Comparison of ENCODE assay signal across 8 cellular contexts in genomic region chr12:110742718-110743570, GRCh38. TPM values are rescaled to one million over a fixed set of nuclear protein-coding genes. Genes with fewer than 3 reads are reported as not detected.
DNase-seq lines count a peak whose midpoint lies in the region; ATAC-seq lines count a peak whose summit lies in the region.

TSS of gene PPP1CC (minus strand) at chr12:110742891. CDS start at chr12:110742707, 184 bp downstream.

- 0 to 1% methylated on average over 30 to 60 of the region's 63 CpGs for WGBS in GM23248 (ENCODE audit: low coverage in 1 of 2, low lambda C conversion rate in 2 of 2, missing lambda C conversion rate in 2 of 2), 2 experiments

- H3K27me3 ChIP-seq in GM23248 (replicated peaks; ENCODE audit: insufficient read depth): no peaks in the 10 kb centered on the region

- ATAC-seq in naive B cell (ENCODE audit: low read depth in 2 of 2): peak; percentile 90 to 93
- ATAC-seq in stimulated activated effector memory CD8-positive, alpha-beta T cell treated with anti-CD3 and anti-CD28 coated beads, Interleukin-12 subunit alpha, Interleukin-12 subunit beta, amount 100 ng/mL, for 72 hours: peak; percentile 92

- H3K79me2 ChIP-seq in GM23248 (ENCODE audit: insufficient read depth): peaks cover 47% of the 10 kb centered on the region

- peak; percentile 99 for DNase-seq in DMS53 (lab: John Stamatoyannopoulos, UW)
- DNase-seq in GM23248: peak; percentile 99
- peak; percentile 92 for DNase-seq in LHCN-M2 (ENCODE audit: low read depth)
- peak; percentile 91 for DNase-seq in RPMI7951 (ENCODE audit: low read depth)
- peak; percentile 88 for DNase-seq in activated T-helper 1 cell treated with anti-CD3 and anti-CD28 coated beads, Interleukin-12 subunit alpha, Interleukin-12 subunit beta, Interleukin-2, Interleukin-4 antibody, amounts not matched to agents 30 ng/mL and 10 ng/mL and 1 ng/mL, durations not matched to agents 14 hours and 24 hours and 36 hours (ENCODE audit: low spot score)
- peak; percentile 94 for DNase-seq in fibroblast of gingiva (ENCODE audit: low read depth)
- DNase-seq in naive B cell: peak; percentile 94
- DNase-seq in stimulated activated effector memory CD8-positive, alpha-beta T cell treated with anti-CD3 and anti-CD28 coated beads, Interleukin-12 subunit alpha, Interleukin-12 subunit beta, amount 100 ng/mL, for 72 hours (ENCODE audit: low spot score in 2 of 2): peak; percentile 76 to 91

- peak within 1 kb of the TSS; percentile 93 for H3K4me3 ChIP-seq in GM23248

- no peaks in the 10 kb centered on the region for H3K9me3 ChIP-seq in GM23248 (ENCODE audit: low read depth)

- peak within 1 kb of the TSS; percentile 99 for H3K27ac Mint-ChIP-seq in activated T-helper 1 cell treated with anti-CD3 and anti-CD28 coated beads, Interleukin-12 subunit alpha, Interleukin-12 subunit beta, Interleukin-2, Interleukin-4 antibody, amounts not matched to agents 30 ng/mL and 10 ng/mL and 1 ng/mL, durations not matched to agents 14 hours and 24 hours and 36 hours
- H3K27ac Mint-ChIP-seq in naive B cell: peak within 1 kb of the TSS; percentile 92 to 99 (median 96)
- peak within 1 kb of the TSS; percentile 98 for H3K27ac Mint-ChIP-seq in stimulated activated effector memory CD8-positive, alpha-beta T cell treated with anti-CD3 and anti-CD28 coated beads, Interleukin-12 subunit alpha, Interleukin-12 subunit beta, amount 100 ng/mL, for 72 hours

- peaks cover 20% of the 10 kb centered on the region for H4K20me1 ChIP-seq in GM23248 (ENCODE audit: insufficient read depth)

- peaks cover 45% of the 10 kb centered on the region for H3K4me1 Mint-ChIP-seq in activated T-helper 1 cell treated with anti-CD3 and anti-CD28 coated beads, Interleukin-12 subunit alpha, Interleukin-12 subunit beta, Interleukin-2, Interleukin-4 antibody, amounts not matched to agents 30 ng/mL and 10 ng/mL and 1 ng/mL, durations not matched to agents 14 hours and 24 hours and 36 hours (ENCODE audit: low read depth)
- peaks cover 38 to 46% (median 45%) of the 10 kb centered on the region in 3 donors for H3K4me1 Mint-ChIP-seq in naive B cell
- H3K4me1 Mint-ChIP-seq in stimulated activated effector memory CD8-positive, alpha-beta T cell treated with anti-CD3 and anti-CD28 coated beads, Interleukin-12 subunit alpha, Interleukin-12 subunit beta, amount 100 ng/mL, for 72 hours: peaks cover 40% of the 10 kb centered on the region

- H3K9me3 Mint-ChIP-seq in activated T-helper 1 cell treated with anti-CD3 and anti-CD28 coated beads, Interleukin-12 subunit alpha, Interleukin-12 subunit beta, Interleukin-2, Interleukin-4 antibody, amounts not matched to agents 30 ng/mL and 10 ng/mL and 1 ng/mL, durations not matched to agents 14 hours and 24 hours and 36 hours: no peaks in the 10 kb centered on the region
- peaks cover 0 to 2% (median 0%) of the 10 kb centered on the region in 7 donors for H3K9me3 Mint-ChIP-seq in naive B cell
- H3K9me3 Mint-ChIP-seq in stimulated activated effector memory CD8-positive, alpha-beta T cell treated with anti-CD3 and anti-CD28 coated beads, Interleukin-12 subunit alpha, Interleukin-12 subunit beta, amount 100 ng/mL, for 72 hours: no peaks in the 10 kb centered on the region

- peak within 1 kb of the TSS; percentile 40 for H3K27ac ChIP-seq in GM23248

- H3K9ac ChIP-seq in GM23248: peak within 1 kb of the TSS; percentile 91

- H2AFZ ChIP-seq in GM23248: peak within 1 kb of the TSS; percentile 99

- H3K36me3 Mint-ChIP-seq in activated T-helper 1 cell treated with anti-CD3 and anti-CD28 coated beads, Interleukin-12 subunit alpha, Interleukin-12 subunit beta, Interleukin-2, Interleukin-4 antibody, amounts not matched to agents 30 ng/mL and 10 ng/mL and 1 ng/mL, durations not matched to agents 14 hours and 24 hours and 36 hours (ENCODE audit: low read depth): peaks cover 24% of the 10 kb centered on the region
- H3K36me3 Mint-ChIP-seq in naive B cell: peaks cover 4 to 11% of the 10 kb centered on the region in 2 donors
- H3K36me3 Mint-ChIP-seq in stimulated activated effector memory CD8-positive, alpha-beta T cell treated with anti-CD3 and anti-CD28 coated beads, Interleukin-12 subunit alpha, Interleukin-12 subunit beta, amount 100 ng/mL, for 72 hours: peaks cover 51% of the 10 kb centered on the region

- H3K36me3 ChIP-seq in GM23248 (ENCODE audit: low read depth): no peaks in the 10 kb centered on the region

- peaks cover 19% of the 10 kb centered on the region for H3F3A ChIP-seq in GM23248 (ENCODE audit: insufficient read depth)

- H3K4me1 ChIP-seq in GM23248 (ENCODE audit: insufficient read depth): peaks cover 43% of the 10 kb centered on the region

- H3K27me3 Mint-ChIP-seq in activated T-helper 1 cell treated with anti-CD3 and anti-CD28 coated beads, Interleukin-12 subunit alpha, Interleukin-12 subunit beta, Interleukin-2, Interleukin-4 antibody, amounts not matched to agents 30 ng/mL and 10 ng/mL and 1 ng/mL, durations not matched to agents 14 hours and 24 hours and 36 hours (ENCODE audit: insufficient read depth): no peaks in the 10 kb centered on the region
- H3K27me3 Mint-ChIP-seq in naive B cell: no peaks in the 10 kb centered on the region

- in situ Hi-C loops in GM23248 (cut with MboI): no loop called here

- H3K4me2 ChIP-seq in GM23248 (ENCODE audit: unreplicated experiment): peak within 1 kb of the TSS; percentile 99

- no peaks in the 10 kb centered on the region for H3K9me2 ChIP-seq in GM23248 (ENCODE audit: insufficient read depth)

- peak within 1 kb of the TSS; percentile 100 for H3K4me3 Mint-ChIP-seq in activated T-helper 1 cell treated with anti-CD3 and anti-CD28 coated beads, Interleukin-12 subunit alpha, Interleukin-12 subunit beta, Interleukin-2, Interleukin-4 antibody, amounts not matched to agents 30 ng/mL and 10 ng/mL and 1 ng/mL, durations not matched to agents 14 hours and 24 hours and 36 hours
- H3K4me3 Mint-ChIP-seq in naive B cell: peak within 1 kb of the TSS; percentile 97 to 100 (median 99)
- H3K4me3 Mint-ChIP-seq in stimulated activated effector memory CD8-positive, alpha-beta T cell treated with anti-CD3 and anti-CD28 coated beads, Interleukin-12 subunit alpha, Interleukin-12 subunit beta, amount 100 ng/mL, for 72 hours: peak within 1 kb of the TSS; percentile 94

- intact Hi-C loops in activated T-helper 1 cell treated with anti-CD3 and anti-CD28 coated beads, Interleukin-12 subunit alpha, Interleukin-12 subunit beta, Interleukin-2, Interleukin-4 antibody, amounts not matched to agents 30 ng/mL and 10 ng/mL and 1 ng/mL, durations not matched to agents 14 hours and 24 hours and 36 hours (cut with micrococcal nuclease): loop anchor here (1.0 to 5.0 kb wide), 9 partner anchors 20 to 461 kb away; partner anchors contain the start of genes ATP2A2, FAM216A, GPN3 and PPTC7

RNA-seq across cellular contexts. Expression of gene PPP1CC, which starts in this region (rescaled TPM):
- 110 and 116 TPM in 2 replicates for total RNA-seq in GM23248 (2014; rRNA removed; shearing (Covaris generic))
- 37.4 and 41.8 TPM in 2 replicates for polyA plus RNA-seq in GM23248 (2016; fragmentation: Nextera tagmentation; extraction: Ambion mirVana)
- total RNA-seq in LHCN-M2 (2014; rRNA removed): 147 and 158 TPM in 2 replicates
- 69.3 TPM for polyA plus RNA-seq in LHCN-M2 (2012)
- 138 and 148 TPM in 2 replicates for total RNA-seq in RPMI7951 (2014; rRNA removed; shearing (Covaris generic))
- total RNA-seq in activated T-helper 1 cell treated with anti-CD3 and anti-CD28 coated beads, Interleukin-12 subunit alpha, Interleukin-12 subunit beta, Interleukin-2, Interleukin-4 antibody, amounts not matched to agents 30 ng/mL and 10 ng/mL and 1 ng/mL, durations not matched to agents 14 hours and 24 hours and 36 hours: 449 and 469 TPM in 2 replicates
- polyA plus RNA-seq in naive B cell (ENCODE audit: low read depth in 6 of 6): 100 to 1,000 TPM; 198 to 315 (median 216) TPM

Comparison
In these comparisons a context has a peak if more than half of its experiments do, and no peak if none do; other contexts are left out.
1. Peak in every context shown above with its lines: DNase-seq, ATAC-seq, H3K4me3 ChIP-seq and H3K27ac ChIP-seq.